ENCODE assay signal across 26 cellular contexts in the genomic region with DNA sequence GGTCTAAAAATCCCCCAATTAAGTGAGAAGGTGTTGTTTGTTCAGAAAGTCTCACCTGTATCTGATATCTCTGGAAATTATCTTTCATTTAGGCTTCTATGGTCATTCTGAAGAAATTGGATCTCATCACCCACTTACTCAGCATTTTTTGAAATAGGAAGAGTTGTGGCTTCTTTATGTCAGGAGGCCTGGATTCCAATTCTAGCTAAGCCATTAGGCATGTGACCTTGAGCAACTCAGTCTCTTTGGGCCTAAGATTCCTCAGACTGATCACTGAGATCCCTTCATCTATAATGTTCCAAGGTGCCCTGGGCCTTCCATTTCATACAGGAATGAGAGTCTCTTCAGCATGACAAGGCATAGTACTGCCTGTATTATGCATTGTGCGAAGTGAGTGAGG.
"Had no signal": no experiment of that assay in that cellular context is flagged by ENCODE, and none has a peak within 500 bp of the region (broad histone marks: within the 10 kb centered on the region; RNA-seq: fewer than 3 reads in every experiment).

No MANE protein-coding gene starts in this region.

- H3K36me3 ChIP-seq: colonic mucosa, spleen had no signal

- ATAC-seq: activated CD4-positive, CD25-positive, alpha-beta regulatory T cell treated with anti-CD3 and anti-CD28 coated beads, Interleukin-2, amount 50 U/mL, for 24 hours; activated naive CD8-positive, alpha-beta T cell treated with anti-CD3 and anti-CD28 coated beads, Interleukin-2, amount 50 U/mL, for 24 hours; left colon; naive thymus-derived CD4-positive, alpha-beta T cell had no signal

- H3K4me3 ChIP-seq: colonic mucosa, right atrium auricular region, spleen, thoracic aorta had no signal

- DNase-seq: activated CD4-positive, alpha-beta memory T cell treated with anti-CD3 and anti-CD28 coated beads, Interleukin-2, amount 10 ng/mL, durations not matched to agents 7 days and 5 days; activated CD4-positive, alpha-beta T cell treated with anti-CD3 and anti-CD28 coated beads, Interleukin-2, amount 10 ng/mL, durations not matched to agents 24 days and 14 days; activated CD8-positive, alpha-beta memory T cell treated with anti-CD3 and anti-CD28 coated beads, Interleukin-2, amount 50 U/mL, for 48 hours; activated gamma-delta T cell treated with Interleukin-2 at 50 U/mL for 16 hours; activated naive CD8-positive, alpha-beta T cell treated with anti-CD3 and anti-CD28 coated beads, Interleukin-2, amount 50 U/mL, for 24 hours; activated T-cell treated with anti-CD3 and anti-CD28 coated beads, Interleukin-2, amount 50 U/mL, for 24 hours; colonic mucosa; effector CD8-positive, alpha-beta T cell; head of caudate nucleus; hippocampal formation; kidney; left colon; mammary epithelial cell; naive thymus-derived CD4-positive, alpha-beta T cell; nucleus accumbens; spleen; stimulated activated naive CD4-positive, alpha-beta T cell treated with Interleukin-2 at 50 U/mL for 16 hours; SW 1271; T-helper 9 cell had no signal

- H3K27ac Mint-ChIP-seq: activated CD4-positive, alpha-beta memory T cell treated with anti-CD3 and anti-CD28 coated beads, Interleukin-2, amount 10 ng/mL, durations not matched to agents 7 days and 5 days; activated CD4-positive, alpha-beta T cell treated with anti-CD3 and anti-CD28 coated beads, Interleukin-2, amount 10 ng/mL, durations not matched to agents 24 days and 14 days; activated naive CD4-positive, alpha-beta T cell treated with anti-CD3 and anti-CD28 coated beads, Interleukin-2, amount 50 U/mL, for 24 hours; activated naive CD8-positive, alpha-beta T cell treated with anti-CD3 and anti-CD28 coated beads, Interleukin-2, amount 50 U/mL, for 24 hours; activated T-cell treated with anti-CD3 and anti-CD28 coated beads, Interleukin-2, amount 50 U/mL, for 24 hours; mesothelial cell of epicardium; naive thymus-derived CD4-positive, alpha-beta T cell; T-helper 1 cell treated with Interleukin-12 subunit alpha and Interleukin-12 subunit beta and Interleukin-4 antibody, amounts not matched to agents 30 μg/mL and 1 μg/mL, for 36 hours had no signal

- H3K27me3 ChIP-seq: colonic mucosa, right atrium auricular region, spleen had no signal

- H3K27ac ChIP-seq: colonic mucosa, right atrium auricular region, spleen, thoracic aorta, VCaP had no signal

- H3K4me1 Mint-ChIP-seq: activated CD4-positive, alpha-beta T cell treated with anti-CD3 and anti-CD28 coated beads, Interleukin-2, amount 10 ng/mL, durations not matched to agents 24 days and 14 days; activated naive CD4-positive, alpha-beta T cell treated with anti-CD3 and anti-CD28 coated beads, Interleukin-2, amount 50 U/mL, for 24 hours; activated naive CD8-positive, alpha-beta T cell treated with anti-CD3 and anti-CD28 coated beads, Interleukin-2, amount 50 U/mL, for 24 hours; mesothelial cell of epicardium had no signal

- H3K9me3 ChIP-seq: colonic mucosa, right atrium auricular region, spleen, thoracic aorta had no signal

- H3K9me3 Mint-ChIP-seq: activated CD4-positive, alpha-beta memory T cell treated with anti-CD3 and anti-CD28 coated beads, Interleukin-2, amount 10 ng/mL, durations not matched to agents 7 days and 5 days; activated CD4-positive, alpha-beta T cell treated with anti-CD3 and anti-CD28 coated beads, Interleukin-2, amount 10 ng/mL, durations not matched to agents 24 days and 14 days; activated naive CD4-positive, alpha-beta T cell treated with anti-CD3 and anti-CD28 coated beads, Interleukin-2, amount 50 U/mL, for 24 hours; activated naive CD8-positive, alpha-beta T cell treated with anti-CD3 and anti-CD28 coated beads, Interleukin-2, amount 50 U/mL, for 24 hours; activated T-cell treated with anti-CD3 and anti-CD28 coated beads, Interleukin-2, amount 50 U/mL, for 24 hours; mesothelial cell of epicardium; T-helper 1 cell treated with Interleukin-12 subunit alpha and Interleukin-12 subunit beta and Interleukin-4 antibody, amounts not matched to agents 30 μg/mL and 1 μg/mL, for 36 hours had no signal

- H3K36me3 Mint-ChIP-seq: activated naive CD4-positive, alpha-beta T cell treated with anti-CD3 and anti-CD28 coated beads, Interleukin-2, amount 50 U/mL, for 24 hours had no signal

- H3K4me3 Mint-ChIP-seq: activated CD4-positive, alpha-beta memory T cell treated with anti-CD3 and anti-CD28 coated beads, Interleukin-2, amount 10 ng/mL, durations not matched to agents 7 days and 5 days; activated CD4-positive, alpha-beta T cell treated with anti-CD3 and anti-CD28 coated beads, Interleukin-2, amount 10 ng/mL, durations not matched to agents 24 days and 14 days; activated naive CD4-positive, alpha-beta T cell treated with anti-CD3 and anti-CD28 coated beads, Interleukin-2, amount 50 U/mL, for 24 hours; activated naive CD8-positive, alpha-beta T cell treated with anti-CD3 and anti-CD28 coated beads, Interleukin-2, amount 50 U/mL, for 24 hours; activated T-cell treated with anti-CD3 and anti-CD28 coated beads, Interleukin-2, amount 50 U/mL, for 24 hours; mesothelial cell of epicardium; naive thymus-derived CD4-positive, alpha-beta T cell; T-helper 1 cell treated with Interleukin-12 subunit alpha and Interleukin-12 subunit beta and Interleukin-4 antibody, amounts not matched to agents 30 μg/mL and 1 μg/mL, for 36 hours had no signal

- H3K4me1 ChIP-seq: colonic mucosa, right atrium auricular region, spleen had no signal
